In the genomic region with DNA sequence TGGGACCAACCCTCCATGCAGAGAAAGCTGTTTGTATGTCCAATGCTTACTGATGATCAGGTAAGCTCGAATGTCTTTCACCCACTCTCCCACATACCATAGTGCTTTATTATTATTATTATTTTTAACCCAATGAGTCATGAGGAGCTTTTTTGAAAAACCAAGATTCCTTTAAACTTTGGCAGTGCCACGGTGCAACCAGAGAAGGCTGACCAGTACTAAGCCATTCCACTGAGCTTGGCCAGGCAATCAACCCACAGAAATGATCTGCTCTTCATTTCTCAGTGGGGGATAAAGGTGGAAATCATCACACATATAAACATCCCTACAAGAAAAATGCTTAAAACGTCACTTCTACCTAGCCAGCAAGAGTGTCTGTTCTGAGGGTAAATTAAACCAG, we compare ENCODE assay signal across 30 cellular contexts. TPM values are rescaled to one million over a fixed set of nuclear protein-coding genes. Genes with fewer than 3 reads are reported as not detected.
"Had no signal": no experiment of that assay in that cellular context is flagged by ENCODE, and none has a peak within 500 bp of the region (broad histone marks: within the 10 kb centered on the region; RNA-seq: fewer than 3 reads in every experiment).

No MANE protein-coding gene starts in this region.

- H3K9ac ChIP-seq: neural progenitor cell, parathyroid adenoma had no signal

- DNase-seq: cortex of kidney; dorsolateral prefrontal cortex; effector CD4-positive, alpha-beta T cell; foreskin keratinocyte; heart left ventricle; left cardiac atrium; left lung; mesendoderm; midbrain; naive thymus-derived CD4-positive, alpha-beta T cell; right lobe of liver; small intestine; stimulated activated CD4-positive, alpha-beta T cell treated with anti-CD3 and anti-CD28 coated beads, Interleukin-15, amount 100 ng/mL, for 24 hours; stimulated activated CD4-positive, alpha-beta T cell treated with anti-CD3 and anti-CD28 coated beads, Interleukin-2, amount 100 ng/mL, for 48 hours; stimulated activated naive B cell treated with anti-CD40 and anti-IgM and Interleukin-4, amounts not matched to agents 10 μg/mL and 1 μg/mL and 100 μg/mL, for 72 hours; upper lobe of left lung had no signal

- H3K9me3 Mint-ChIP-seq: nephron; neural progenitor cell; stimulated activated naive B cell treated with anti-CD40 and anti-IgM and Interleukin-4, amounts not matched to agents 10 μg/mL and 1 μg/mL and 100 μg/mL, for 72 hours; stimulated activated naive CD8-positive, alpha-beta T cell treated with anti-CD3 and anti-CD28 coated beads, Interleukin-15, Interleukin-2, amounts not matched to agents 100 ng/mL and 50 ng/mL, for 24 hours had no signal

- H3K9me3 ChIP-seq: gastroesophageal sphincter, heart left ventricle, left lung, right lobe of liver, thoracic aorta, tibial nerve, upper lobe of left lung had no signal

- H3K36me3 ChIP-seq: gastroesophageal sphincter, heart left ventricle, left lung, neural progenitor cell, right lobe of liver, thoracic aorta, tibial nerve, upper lobe of left lung had no signal

- H3K27ac ChIP-seq: epithelial cell of prostate, foreskin keratinocyte, gastroesophageal sphincter, heart left ventricle, hepatocyte, left lung, neural progenitor cell, parathyroid adenoma, right lobe of liver, thoracic aorta, tibial nerve, upper lobe of left lung had no signal

- H3K27me3 ChIP-seq: dorsolateral prefrontal cortex, foreskin keratinocyte, gastroesophageal sphincter, heart left ventricle, hepatocyte, left lung, neural progenitor cell, right lobe of liver, tibial nerve, upper lobe of left lung had no signal

- H3K4me3 ChIP-seq: dorsolateral prefrontal cortex, gastroesophageal sphincter, heart left ventricle, hepatocyte, left lung, neural progenitor cell, right lobe of liver, thoracic aorta, tibial nerve, upper lobe of left lung had no signal

- H3K4me1 ChIP-seq: foreskin keratinocyte, gastroesophageal sphincter, left lung, parathyroid adenoma, right lobe of liver had no signal

- H3K79me2 ChIP-seq: hepatocyte had no signal

- H3K4me3 Mint-ChIP-seq: naive thymus-derived CD4-positive, alpha-beta T cell; nephron; neural progenitor cell; stimulated activated naive B cell treated with anti-CD40 and anti-IgM and Interleukin-4, amounts not matched to agents 10 μg/mL and 1 μg/mL and 100 μg/mL, for 72 hours; stimulated activated naive CD8-positive, alpha-beta T cell treated with anti-CD3 and anti-CD28 coated beads, Interleukin-15, Interleukin-2, amounts not matched to agents 100 ng/mL and 50 ng/mL, for 24 hours had no signal

- ATAC-seq: esophagus mucosa; foreskin keratinocyte; gastroesophageal sphincter; heart left ventricle; left cardiac atrium; left lung; naive thymus-derived CD4-positive, alpha-beta T cell; right lobe of liver; stimulated activated naive B cell treated with anti-CD40 and anti-IgM and Interleukin-4, amounts not matched to agents 10 μg/mL and 1 μg/mL and 100 μg/mL, for 72 hours had no signal

- H3K27me3 Mint-ChIP-seq: naive thymus-derived CD4-positive, alpha-beta T cell; progenitor cell of endocrine pancreas; stimulated activated naive B cell treated with anti-CD40 and anti-IgM and Interleukin-4, amounts not matched to agents 10 μg/mL and 1 μg/mL and 100 μg/mL, for 72 hours; stimulated activated naive CD8-positive, alpha-beta T cell treated with anti-CD3 and anti-CD28 coated beads, Interleukin-15, Interleukin-2, amounts not matched to agents 100 ng/mL and 50 ng/mL, for 24 hours had no signal

- FAIRE-seq: islet of Langerhans, small intestine, urothelium cell line had no signal

- H3K4me2 ChIP-seq: hepatocyte, neural progenitor cell had no signal

- H3K36me3 Mint-ChIP-seq: stimulated activated naive B cell treated with anti-CD40 and anti-IgM and Interleukin-4, amounts not matched to agents 10 μg/mL and 1 μg/mL and 100 μg/mL, for 72 hours had no signal

- H3K4me1 Mint-ChIP-seq: stimulated activated naive B cell treated with anti-CD40 and anti-IgM and Interleukin-4, amounts not matched to agents 10 μg/mL and 1 μg/mL and 100 μg/mL, for 72 hours had no signal

- H2AFZ ChIP-seq: hepatocyte, neural progenitor cell, parathyroid adenoma had no signal

- H3K27ac Mint-ChIP-seq: naive thymus-derived CD4-positive, alpha-beta T cell; nephron; neural progenitor cell; progenitor cell of endocrine pancreas; stimulated activated naive B cell treated with anti-CD40 and anti-IgM and Interleukin-4, amounts not matched to agents 10 μg/mL and 1 μg/mL and 100 μg/mL, for 72 hours; stimulated activated naive CD8-positive, alpha-beta T cell treated with anti-CD3 and anti-CD28 coated beads, Interleukin-15, Interleukin-2, amounts not matched to agents 100 ng/mL and 50 ng/mL, for 24 hours had no signal

RNA-seq across cellular contexts. Expression of a gene that starts 35.5 kb away (rescaled TPM):
- total RNA-seq: foreskin keratinocyte, lung microvascular endothelial cell had no signal
- polyA plus RNA-seq: foreskin keratinocyte had no signal
